8 cellular contexts compared by ENCODE assay signal in the genomic region with DNA sequence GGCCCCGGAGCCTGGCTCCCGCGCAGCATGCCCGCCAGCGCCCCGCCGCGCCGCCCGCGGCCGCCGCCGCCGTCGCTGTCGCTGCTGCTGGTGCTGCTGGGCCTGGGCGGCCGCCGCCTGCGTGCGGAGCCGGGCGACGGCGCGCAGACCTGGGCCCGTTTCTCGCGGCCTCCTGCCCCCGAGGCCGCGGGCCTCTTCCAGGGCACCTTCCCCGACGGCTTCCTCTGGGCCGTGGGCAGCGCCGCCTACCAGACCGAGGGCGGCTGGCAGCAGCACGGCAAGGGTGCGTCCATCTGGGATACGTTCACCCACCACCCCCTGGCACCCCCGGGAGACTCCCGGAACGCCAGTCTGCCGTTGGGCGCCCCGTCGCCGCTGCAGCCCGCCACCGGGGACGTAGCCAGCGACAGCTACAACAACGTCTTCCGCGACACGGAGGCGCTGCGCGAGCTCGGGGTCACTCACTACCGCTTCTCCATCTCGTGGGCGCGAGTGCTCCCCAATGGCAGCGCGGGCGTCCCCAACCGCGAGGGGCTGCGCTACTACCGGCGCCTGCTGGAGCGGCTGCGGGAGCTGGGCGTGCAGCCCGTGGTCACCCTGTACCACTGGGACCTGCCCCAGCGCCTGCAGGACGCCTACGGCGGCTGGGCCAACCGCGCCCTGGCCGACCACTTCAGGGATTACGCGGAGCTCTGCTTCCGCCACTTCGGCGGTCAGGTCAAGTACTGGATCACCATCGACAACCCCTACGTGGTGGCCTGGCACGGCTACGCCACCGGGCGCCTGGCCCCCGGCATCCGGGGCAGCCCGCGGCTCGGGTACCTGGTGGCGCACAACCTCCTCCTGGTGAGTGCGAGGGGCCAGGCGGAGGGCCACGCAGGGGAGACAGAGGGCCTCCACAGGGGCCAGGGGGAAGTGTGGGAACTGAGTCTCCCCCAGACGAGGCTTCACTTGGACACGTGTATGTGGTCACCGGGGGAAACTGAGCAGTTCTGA. TPM values are rescaled to one million over a fixed set of nuclear protein-coding genes. Genes with fewer than 3 reads are reported as not detected.
DNase-seq lines count a peak whose midpoint lies in the region; ATAC-seq and TF ChIP-seq lines count a peak whose summit lies in the region.

A gene (plus strand): TSS at position 10 of the 996 bp plus-strand sequence. CDS start 18 bp downstream, at position 28.

- H3K4me2 ChIP-seq in GM23338: peak within 1 kb of the TSS; percentile 86

- no peaks in the 10 kb centered on the region for H4K20me1 ChIP-seq in GM23338 (replicated peaks; ENCODE audit: insufficient read depth)

- peaks cover 63% of the 10 kb centered on the region for H3K27me3 ChIP-seq in GM23338 (ENCODE audit: insufficient read depth)

- no peaks in the 10 kb centered on the region for H3K79me2 ChIP-seq in GM23338 (replicated peaks; ENCODE audit: insufficient read depth)

- peak; percentile 56 for DNase-seq in GM10266 (ENCODE audit: extremely low spot score)
- DNase-seq in GM23338 (ENCODE audit: low spot score): peak; percentile 63
- no peak for DNase-seq in T-helper 17 cell
- DNase-seq in fibroblast of mammary gland (ENCODE audit: low read depth): no peak
- DNase-seq in natural killer cell: no peak
- DNase-seq in SHP77 (lab: John Stamatoyannopoulos, UW): no peak
- DNase-seq in AG08395 (ENCODE audit: low spot score): no peak
- no peak for DNase-seq in pons (ENCODE audit: low spot score)

- ATAC-seq in GM23338 (peak; percentile 79), T-helper 17 cell (peak; percentile 35), natural killer cell (no peak)

- no peaks in the 10 kb centered on the region for H3K36me3 ChIP-seq in GM23338 (ENCODE audit: insufficient read depth)

- H3K27ac Mint-ChIP-seq in GM23338 (no peak within 1 kb of the TSS), T-helper 17 cell (no peak within 1 kb of the TSS), natural killer cell (no peak within 1 kb of the TSS)

- H3K4me1 ChIP-seq in GM23338 (ENCODE audit: insufficient read depth): peaks cover 9% of the 10 kb centered on the region; the same call in 1 of the 2 replicates

- H3K27me3 Mint-ChIP-seq in GM23338 (ENCODE audit: insufficient read depth, low read depth, poor library complexity): peaks cover 36% of the 10 kb centered on the region
- H3K27me3 Mint-ChIP-seq in T-helper 17 cell: peaks cover 69% of the 10 kb centered on the region
- peaks cover 41 to 52% of the 10 kb centered on the region in 2 donors for H3K27me3 Mint-ChIP-seq in natural killer cell (ENCODE audit: low read depth in 2 of 2)

- no peak for TF ChIP-seq CTCF in GM10266 (IDR thresholded peaks at IDR 0.05; ENCODE audit: control insufficient read depth, insufficient read depth, low read depth, missing control alignments)
- no peak for TF ChIP-seq CTCF in GM23338 (conservative IDR thresholded peaks at IDR 0.05; ENCODE audit: low read depth in 2 of 2)
- TF ChIP-seq CTCF in fibroblast of mammary gland (conservative IDR thresholded peaks at IDR 0.05; ENCODE audit: control insufficient read depth, insufficient read depth, low read depth, low read length): no peak
- TF ChIP-seq CTCF in natural killer cell (IDR thresholded peaks at IDR 0.05): no peak

- H3K27ac ChIP-seq in GM23338 (ENCODE audit: low read depth): no peak within 1 kb of the TSS

- peak within 1 kb of the TSS; percentile 98 for H2AFZ ChIP-seq in GM23338

- H3K4me3 ChIP-seq in GM23338 (peak within 1 kb of the TSS; percentile 65), fibroblast of mammary gland (ENCODE audit: control insufficient read depth, low read depth, low read length) (peak within 1 kb of the TSS; percentile 10)

- intact Hi-C loops in natural killer cell (cut with micrococcal nuclease): no loop called here

- H3K36me3 Mint-ChIP-seq in GM23338 (ENCODE audit: low read depth) (no peaks in the 10 kb centered on the region; the same call in 2 of the 3 replicates), T-helper 17 cell (ENCODE audit: low read depth) (no peaks in the 10 kb centered on the region), natural killer cell (no peaks in the 10 kb centered on the region)

- H3K4me3 Mint-ChIP-seq in GM23338: peak within 1 kb of the TSS; percentile 74
- H3K4me3 Mint-ChIP-seq in T-helper 17 cell: peak within 1 kb of the TSS; percentile 76
- H3K4me3 Mint-ChIP-seq in natural killer cell: peak within 1 kb of the TSS; percentile 22

- H3K9me3 Mint-ChIP-seq in GM23338 (peaks cover 2% of the 10 kb centered on the region; the same call in 2 of the 3 replicates), natural killer cell (no peaks in the 10 kb centered on the region)

- H3K4me1 Mint-ChIP-seq in GM23338 (peaks cover 11% of the 10 kb centered on the region), T-helper 17 cell (peaks cover 9% of the 10 kb centered on the region), natural killer cell (peaks cover 0 to 5% of the 10 kb centered on the region in 2 donors)

- H3F3A ChIP-seq in GM23338 (replicated peaks; ENCODE audit: low read depth): no peaks in the 10 kb centered on the region

- H3K9me3 ChIP-seq in T-helper 17 cell (ENCODE audit: control insufficient read depth, low read length, poor library complexity, severe bottlenecking): no peaks in the 10 kb centered on the region

- H3K9me2 ChIP-seq in GM23338 (ENCODE audit: insufficient read depth): 0 out of 2 replicates have a peak, but pooled peaks cover 2% of the 10 kb centered on the region

TF ChIP-seq in GM23338, 12 proteins besides CTCF, POLR2A, EP300 and RAD21:
- peak; percentile 23 for TF ChIP-seq EZH2 (IDR thresholded peaks at IDR 0.05; ENCODE audit: low read depth, unreplicated experiment)
- TF ChIP-seq, protein P1, sequence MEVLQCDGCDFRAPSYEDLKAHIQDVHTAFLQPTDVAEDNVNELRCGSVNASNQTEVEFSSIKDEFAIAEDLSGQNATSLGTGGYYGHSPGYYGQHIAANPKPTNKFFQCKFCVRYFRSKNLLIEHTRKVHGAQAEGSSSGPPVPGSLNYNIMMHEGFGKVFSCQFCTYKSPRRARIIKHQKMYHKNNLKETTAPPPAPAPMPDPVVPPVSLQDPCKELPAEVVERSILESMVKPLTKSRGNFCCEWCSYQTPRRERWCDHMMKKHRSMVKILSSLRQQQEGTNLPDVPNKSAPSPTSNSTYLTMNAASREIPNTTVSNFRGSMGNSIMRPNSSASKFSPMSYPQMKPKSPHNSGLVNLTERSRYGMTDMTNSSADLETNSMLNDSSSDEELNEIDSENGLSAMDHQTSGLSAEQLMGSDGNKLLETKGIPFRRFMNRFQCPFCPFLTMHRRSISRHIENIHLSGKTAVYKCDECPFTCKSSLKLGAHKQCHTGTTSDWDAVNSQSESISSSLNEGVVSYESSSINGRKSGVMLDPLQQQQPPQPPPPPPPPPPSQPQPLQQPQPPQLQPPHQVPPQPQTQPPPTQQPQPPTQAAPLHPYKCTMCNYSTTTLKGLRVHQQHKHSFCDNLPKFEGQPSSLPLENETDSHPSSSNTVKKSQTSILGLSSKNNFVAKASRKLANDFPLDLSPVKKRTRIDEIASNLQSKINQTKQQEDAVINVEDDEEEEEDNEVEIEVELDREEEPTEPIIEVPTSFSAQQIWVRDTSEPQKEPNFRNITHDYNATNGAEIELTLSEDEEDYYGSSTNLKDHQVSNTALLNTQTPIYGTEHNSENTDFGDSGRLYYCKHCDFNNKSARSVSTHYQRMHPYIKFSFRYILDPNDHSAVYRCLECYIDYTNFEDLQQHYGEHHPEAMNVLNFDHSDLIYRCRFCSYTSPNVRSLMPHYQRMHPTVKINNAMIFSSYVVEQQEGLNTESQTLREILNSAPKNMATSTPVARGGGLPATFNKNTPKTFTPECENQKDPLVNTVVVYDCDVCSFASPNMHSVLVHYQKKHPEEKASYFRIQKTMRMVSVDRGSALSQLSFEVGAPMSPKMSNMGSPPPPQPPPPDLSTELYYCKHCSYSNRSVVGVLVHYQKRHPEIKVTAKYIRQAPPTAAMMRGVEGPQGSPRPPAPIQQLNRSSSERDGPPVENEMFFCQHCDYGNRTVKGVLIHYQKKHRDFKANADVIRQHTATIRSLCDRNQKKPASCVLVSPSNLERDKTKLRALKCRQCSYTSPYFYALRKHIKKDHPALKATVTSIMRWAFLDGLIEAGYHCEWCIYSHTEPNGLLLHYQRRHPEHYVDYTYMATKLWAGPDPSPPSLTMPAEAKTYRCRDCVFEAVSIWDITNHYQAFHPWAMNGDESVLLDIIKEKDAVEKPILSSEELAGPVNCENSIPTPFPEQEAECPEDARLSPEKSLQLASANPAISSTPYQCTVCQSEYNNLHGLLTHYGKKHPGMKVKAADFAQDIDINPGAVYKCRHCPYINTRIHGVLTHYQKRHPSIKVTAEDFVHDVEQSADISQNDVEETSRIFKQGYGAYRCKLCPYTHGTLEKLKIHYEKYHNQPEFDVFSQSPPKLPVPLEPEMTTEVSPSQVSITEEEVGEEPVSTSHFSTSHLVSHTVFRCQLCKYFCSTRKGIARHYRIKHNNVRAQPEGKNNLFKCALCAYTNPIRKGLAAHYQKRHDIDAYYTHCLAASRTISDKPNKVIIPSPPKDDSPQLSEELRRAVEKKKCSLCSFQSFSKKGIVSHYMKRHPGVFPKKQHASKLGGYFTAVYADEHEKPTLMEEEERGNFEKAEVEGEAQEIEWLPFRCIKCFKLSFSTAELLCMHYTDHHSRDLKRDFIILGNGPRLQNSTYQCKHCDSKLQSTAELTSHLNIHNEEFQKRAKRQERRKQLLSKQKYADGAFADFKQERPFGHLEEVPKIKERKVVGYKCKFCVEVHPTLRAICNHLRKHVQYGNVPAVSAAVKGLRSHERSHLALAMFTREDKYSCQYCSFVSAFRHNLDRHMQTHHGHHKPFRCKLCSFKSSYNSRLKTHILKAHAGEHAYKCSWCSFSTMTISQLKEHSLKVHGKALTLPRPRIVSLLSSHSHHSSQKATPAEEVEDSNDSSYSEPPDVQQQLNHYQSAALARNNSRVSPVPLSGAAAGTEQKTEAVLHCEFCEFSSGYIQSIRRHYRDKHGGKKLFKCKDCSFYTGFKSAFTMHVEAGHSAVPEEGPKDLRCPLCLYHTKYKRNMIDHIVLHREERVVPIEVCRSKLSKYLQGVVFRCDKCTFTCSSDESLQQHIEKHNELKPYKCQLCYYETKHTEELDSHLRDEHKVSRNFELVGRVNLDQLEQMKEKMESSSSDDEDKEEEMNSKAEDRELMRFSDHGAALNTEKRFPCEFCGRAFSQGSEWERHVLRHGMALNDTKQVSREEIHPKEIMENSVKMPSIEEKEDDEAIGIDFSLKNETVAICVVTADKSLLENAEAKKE (CRISPR knock-in tag; IDR thresholded peaks at IDR 0.05): no peak

RNA-seq across cellular contexts. Expression of the gene that starts here (rescaled TPM):
- total RNA-seq in GM23338 (2014; rRNA removed; shearing (Covaris generic)): 0.03 TPM in 1 of 2 replicates, not detected in the other
- 0.07 TPM in 1 of 2 replicates, not detected in the other for polyA plus RNA-seq in GM23338 (2016; fragmentation: Nextera tagmentation; extraction: Ambion mirVana)
- total RNA-seq in T-helper 17 cell: not detected
- total RNA-seq in natural killer cell: not detected

Comparison
In these comparisons a context has a peak if more than half of its experiments do, and no peak if none do; other contexts are left out.
1. Peak in DNase-seq, ATAC-seq, H3K4me3 ChIP-seq and H3K4me2 ChIP-seq in GM23338; RNA of the gene not detected or under 1 TPM.
2. Peak in ATAC-seq in T-helper 17 cell; RNA of the gene not detected or under 1 TPM.
3. H3K4me3 Mint-ChIP-seq: peak in every context shown above with its lines; median percentile 76 in T-helper 17 cell; 74 in GM23338; 22 in natural killer cell.